Comparison of ENCODE assay signal across 24 cellular contexts in genomic region chr3:136518102-136518501, GRCh38.
"Had no signal": no experiment of that assay in that cellular context is flagged by ENCODE, and none has a peak within 500 bp of the region (broad histone marks: within the 10 kb centered on the region; RNA-seq: fewer than 3 reads in every experiment).

No MANE protein-coding gene starts in this region.

- ATAC-seq: natural killer cell; psoas muscle; right cardiac atrium; right lobe of liver; stimulated activated memory B cell treated with anti-CD40 and anti-IgM and Interleukin-4, amounts not matched to agents 10 μg/mL and 1 μg/mL and 100 μg/mL, for 72 hours; stimulated activated naive CD8-positive, alpha-beta T cell treated with anti-CD3 and anti-CD28 coated beads, Interleukin-15, amount 100 ng/mL, for 72 hours; stimulated activated naive CD8-positive, alpha-beta T cell treated with anti-CD3 and anti-CD28 coated beads, Interleukin-15, Interleukin-2, amounts not matched to agents 100 U/mL and 50 U/mL, for 24 hours; upper lobe of right lung had no signal

- DNase-seq: natural killer cell; occipital lobe; ovary; posterior cingulate gyrus; psoas muscle; right cardiac atrium; right lobe of liver; sigmoid colon; small intestine; stimulated activated CD4-positive, alpha-beta T cell treated with anti-CD3 and anti-CD28 coated beads, Interleukin-15, amount 100 ng/mL, for 24 hours; stimulated activated CD4-positive, alpha-beta T cell treated with anti-CD3 and anti-CD28 coated beads, Interleukin-2, amount 100 ng/mL, for 24 hours; stimulated activated CD4-positive, alpha-beta T cell treated with anti-CD3 and anti-CD28 coated beads, Interleukin-4, amount 100 ng/mL, for 1 hour; stimulated activated CD4-positive, alpha-beta T cell treated with anti-CD3 and anti-CD28 coated beads, Interleukin-4, amount 100 ng/mL, for 4 hours; stimulated activated CD8-positive, alpha-beta memory T cell treated with anti-CD3 and anti-CD28 coated beads, Interleukin-4, amount 100 ng/mL, for 48 hours; stimulated activated naive CD4-positive, alpha-beta T cell; stimulated activated naive CD8-positive, alpha-beta T cell treated with anti-CD3 and anti-CD28 coated beads, Interleukin-15, amount 100 ng/mL, for 72 hours; stimulated activated naive CD8-positive, alpha-beta T cell treated with anti-CD3 and anti-CD28 coated beads, Interleukin-15, Interleukin-2, amounts not matched to agents 100 U/mL and 50 U/mL, for 24 hours; substantia nigra; testis; tibial artery; transverse colon; upper lobe of right lung; uterus had no signal
